16 cellular contexts compared by ENCODE assay signal in genomic region chr17:82970818-82971610, GRCh38.
"Had no signal": no experiment of that assay in that cellular context is flagged by ENCODE, and none has a peak within 500 bp of the region (broad histone marks: within the 10 kb centered on the region; RNA-seq: fewer than 3 reads in every experiment).

No MANE protein-coding gene starts in this region.

- H3K4me3 ChIP-seq: pancreas, SJSA1 had no signal

- H3K4me1 Mint-ChIP-seq: mesothelial cell of epicardium, neural crest cell had no signal

- H3K9me3 Mint-ChIP-seq: activated B cell treated with CpG ODN at 0.5 μM for 24 hours; activated CD4-positive, alpha-beta memory T cell treated with anti-CD3 and anti-CD28 coated beads for 36 hours; activated T-cell treated with anti-CD3 and anti-CD28 coated beads, Interleukin-2, amount 50 U/mL, for 4 hours; mesothelial cell of epicardium; neural crest cell; stimulated activated naive CD8-positive, alpha-beta T cell treated with anti-CD3 and anti-CD28 coated beads, Interleukin-15, amount 100 ng/mL, for 72 hours; T-helper 2 cell treated with Interferon-gamma antibody and Interleukin-4, amounts not matched to agents 5 μg/mL and 100 μg/mL, for 36 hours had no signal

- H3K27ac Mint-ChIP-seq: activated B cell treated with CpG ODN at 0.5 μM for 24 hours; activated CD4-positive, alpha-beta memory T cell treated with anti-CD3 and anti-CD28 coated beads for 36 hours; activated naive CD8-positive, alpha-beta T cell; mesothelial cell of epicardium; T-helper 2 cell treated with Interferon-gamma antibody and Interleukin-4, amounts not matched to agents 5 μg/mL and 100 μg/mL, for 36 hours had no signal

- H3K27me3 Mint-ChIP-seq: activated CD4-positive, alpha-beta memory T cell treated with anti-CD3 and anti-CD28 coated beads for 36 hours; activated naive CD8-positive, alpha-beta T cell; stimulated activated naive CD8-positive, alpha-beta T cell treated with anti-CD3 and anti-CD28 coated beads, Interleukin-15, amount 100 ng/mL, for 72 hours had no signal

- H3K27ac ChIP-seq: pancreas, SJSA1 had no signal

- H3K36me3 Mint-ChIP-seq: activated CD4-positive, alpha-beta memory T cell treated with anti-CD3 and anti-CD28 coated beads for 36 hours; activated naive CD8-positive, alpha-beta T cell had no signal

- H3K36me3 ChIP-seq: pancreas, SJSA1 had no signal

- H3K4me3 Mint-ChIP-seq: activated B cell treated with CpG ODN at 0.5 μM for 24 hours; activated CD4-positive, alpha-beta memory T cell treated with anti-CD3 and anti-CD28 coated beads for 36 hours; activated naive CD8-positive, alpha-beta T cell; activated T-cell treated with anti-CD3 and anti-CD28 coated beads, Interleukin-2, amount 50 U/mL, for 4 hours; mesothelial cell of epicardium; neural crest cell; stimulated activated naive CD8-positive, alpha-beta T cell treated with anti-CD3 and anti-CD28 coated beads, Interleukin-15, amount 100 ng/mL, for 72 hours; T-helper 2 cell treated with Interferon-gamma antibody and Interleukin-4, amounts not matched to agents 5 μg/mL and 100 μg/mL, for 36 hours had no signal

- ATAC-seq: activated T-cell treated with anti-CD3 and anti-CD28 coated beads, Interleukin-2, amount 50 U/mL, for 4 hours; pancreas had no signal

- DNase-seq: activated B cell treated with CpG ODN at 0.5 μM for 24 hours; activated CD4-positive, alpha-beta memory T cell treated with anti-CD3 and anti-CD28 coated beads for 36 hours; activated effector memory CD4-positive, alpha-beta T cell treated with Interleukin-2 at 50 U/mL for 16 hours; activated T-cell treated with anti-CD3 and anti-CD28 coated beads, Interleukin-2, amount 50 U/mL, for 4 hours; amniotic stem cell; caudate nucleus; cortex of kidney; effector CD8-positive, alpha-beta T cell; pancreas; stimulated activated CD4-positive, alpha-beta T cell treated with anti-CD3 and anti-CD28 coated beads, Interleukin-1b, Interleukin-23, amount 100 ng/mL, for 48 hours; stimulated activated naive CD8-positive, alpha-beta T cell treated with anti-CD3 and anti-CD28 coated beads, Interleukin-15, amount 100 ng/mL, for 72 hours had no signal

- H3K9me3 ChIP-seq: pancreas, SJSA1 had no signal

- H3K27me3 ChIP-seq: pancreas, SJSA1 had no signal

- H3K4me1 ChIP-seq: pancreas, SJSA1 had no signal
